In the genomic region with DNA sequence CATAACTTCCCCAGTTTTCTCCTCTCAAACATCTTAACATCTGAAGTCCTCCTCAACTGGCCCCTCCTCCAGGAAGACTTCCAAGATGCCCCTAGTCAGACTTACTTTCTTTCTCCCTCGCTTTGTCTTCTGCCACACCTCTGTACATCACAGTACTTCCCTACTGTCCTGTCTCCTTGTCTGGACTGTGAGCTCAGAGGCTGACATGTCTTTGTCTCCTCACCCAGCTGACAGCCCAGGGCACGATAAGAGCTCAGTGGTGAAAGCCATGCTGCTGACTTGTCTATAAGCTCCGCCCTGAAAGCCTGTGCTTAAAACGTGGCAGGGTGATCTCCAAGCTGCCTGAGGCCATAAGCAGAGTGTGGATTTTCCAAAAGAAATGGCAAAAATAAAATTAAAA, we compare ENCODE assay signal across 10 cellular contexts. TPM values are rescaled to one million over a fixed set of nuclear protein-coding genes. Genes with fewer than 3 reads are reported as not detected.
DNase-seq lines count a peak whose midpoint lies in the region; ATAC-seq lines count a peak whose summit lies in the region.
"Had no signal": no experiment of that assay in that cellular context is flagged by ENCODE, and none has a peak within 500 bp of the region (broad histone marks: within the 10 kb centered on the region; RNA-seq: fewer than 3 reads in every experiment).

No MANE protein-coding gene starts in this region.

- H3K4me3 Mint-ChIP-seq in stimulated activated naive B cell treated with anti-CD40 and anti-IgM and Interleukin-4, amounts not matched to agents 10 μg/mL and 1 μg/mL and 100 μg/mL, for 72 hours, result no peak overlapping the region
- H3K4me3 Mint-ChIP-seq: T-helper 2 cell treated with Interferon-gamma antibody and Interleukin-4, amounts not matched to agents 5 μg/mL and 100 μg/mL, for 36 hours had no signal

- no peak overlapping the region for H3K27ac Mint-ChIP-seq in stimulated activated naive B cell treated with anti-CD40 and anti-IgM and Interleukin-4, amounts not matched to agents 10 μg/mL and 1 μg/mL and 100 μg/mL, for 72 hours
- H3K27ac Mint-ChIP-seq: T-helper 2 cell treated with Interferon-gamma antibody and Interleukin-4, amounts not matched to agents 5 μg/mL and 100 μg/mL, for 36 hours had no signal

- H3K9me3 Mint-ChIP-seq in stimulated activated naive B cell treated with anti-CD40 and anti-IgM and Interleukin-4, amounts not matched to agents 10 μg/mL and 1 μg/mL and 100 μg/mL, for 72 hours, result no peaks in the 10 kb centered on the region
- H3K9me3 Mint-ChIP-seq: T-helper 2 cell treated with Interferon-gamma antibody and Interleukin-4, amounts not matched to agents 5 μg/mL and 100 μg/mL, for 36 hours had no signal

- 39 to 42% methylated on average over 4 of the region's 4 CpGs for WGBS in aorta, 2 donors

- H3K4me1 ChIP-seq in aorta (ENCODE audit: control insufficient read depth in 1 of 2, insufficient read depth in 2 of 2, low read length in 2 of 2), result peaks cover 0 to 5% of the 10 kb centered on the region in 2 donors

- H3K4me3 ChIP-seq in skeletal muscle cell (ENCODE audit: low read depth, low read length), result no peak overlapping the region
- H3K4me3 ChIP-seq in aorta (ENCODE audit: low read length in 2 of 2), result no peak overlapping the region

- H3K36me3 ChIP-seq in aorta (ENCODE audit: control insufficient read depth in 1 of 2, insufficient read depth in 2 of 2, low read length in 1 of 2), result no peaks in the 10 kb centered on the region

- no peaks in the 10 kb centered on the region for H3K9me3 ChIP-seq in aorta (ENCODE audit: control insufficient read depth, low read length)

- DNase-seq in HPDE6-E6E7 (ENCODE audit: extremely low spot score) (peak; percentile 71), amniotic epithelial cell (ENCODE audit: low read depth) (peak; percentile 90), cardiac septum (ENCODE audit: low spot score) (peak; percentile 85), skeletal muscle cell (ENCODE audit: low read depth) (peak; percentile 41), aorta (no peak), ecto neural progenitor cell (ENCODE audit: low spot score) (no peak)
- no peak for DNase-seq in stimulated activated naive B cell treated with anti-CD40 and anti-IgM and Interleukin-4, amounts not matched to agents 10 μg/mL and 1 μg/mL and 100 μg/mL, for 72 hours
- DNase-seq: activated T-cell treated with anti-CD3 and anti-CD28 coated beads, Interleukin-2, amount 50 U/mL, for 1 hour; effector CD4-positive, alpha-beta T cell had no signal

- intact Hi-C loops in cardiac septum (cut with DNase I), result loop anchor here (2.0 to 5.0 kb wide), 2 partner anchors 48 to 125 kb away; no protein-coding TSS in a partner anchor
- intact Hi-C loops in aorta (cut with DNase I), result no loop called here

- no peaks in the 10 kb centered on the region for H3K36me3 Mint-ChIP-seq in stimulated activated naive B cell treated with anti-CD40 and anti-IgM and Interleukin-4, amounts not matched to agents 10 μg/mL and 1 μg/mL and 100 μg/mL, for 72 hours

- H3K27me3 Mint-ChIP-seq in stimulated activated naive B cell treated with anti-CD40 and anti-IgM and Interleukin-4, amounts not matched to agents 10 μg/mL and 1 μg/mL and 100 μg/mL, for 72 hours, result peaks cover 0 to under 1% of the 10 kb centered on the region in 2 donors

- no peaks in the 10 kb centered on the region for H3K27me3 ChIP-seq in aorta (ENCODE audit: control insufficient read depth in 1 of 2, insufficient read depth in 2 of 2, low read length in 1 of 2)

- H3K27ac ChIP-seq in aorta (ENCODE audit: low read depth in 1 of 2, low read length in 2 of 2), result no peak overlapping the region

- no peaks in the 10 kb centered on the region for H3K4me1 Mint-ChIP-seq in stimulated activated naive B cell treated with anti-CD40 and anti-IgM and Interleukin-4, amounts not matched to agents 10 μg/mL and 1 μg/mL and 100 μg/mL, for 72 hours

- no peak for ATAC-seq in aorta (ENCODE audit: low FRiP score)
- ATAC-seq in stimulated activated naive B cell treated with anti-CD40 and anti-IgM and Interleukin-4, amounts not matched to agents 10 μg/mL and 1 μg/mL and 100 μg/mL, for 72 hours (replicated peaks), result no peak

RNA-seq across cellular contexts. Expression of a gene that starts 33.0 kb away (rescaled TPM):
- 29.0 TPM for total RNA-seq in cardiac septum
- total RNA-seq in aorta, result 10 to 100 TPM; 23.4 to 24.3 TPM
- 1 to 10 TPM; 4.8 to 6.2 TPM for polyA plus RNA-seq in aorta

Comparison
In these comparisons a context has a peak if more than half of its experiments do, and no peak if none do; other contexts are left out.
1. DNase-seq: peak in HPDE6-E6E7 (single experiment), amniotic epithelial cell (single experiment), cardiac septum (single experiment) and skeletal muscle cell (single experiment); none in aorta (0 of 2), stimulated activated naive B cell treated with anti-CD40 and anti-IgM and Interleukin-4, amounts not matched to agents 10 μg/mL and 1 μg/mL and 100 μg/mL, for 72 hours (single experiment) and ecto neural progenitor cell (single experiment).